1 cellular context compared by ENCODE assay signal in the genomic region with DNA sequence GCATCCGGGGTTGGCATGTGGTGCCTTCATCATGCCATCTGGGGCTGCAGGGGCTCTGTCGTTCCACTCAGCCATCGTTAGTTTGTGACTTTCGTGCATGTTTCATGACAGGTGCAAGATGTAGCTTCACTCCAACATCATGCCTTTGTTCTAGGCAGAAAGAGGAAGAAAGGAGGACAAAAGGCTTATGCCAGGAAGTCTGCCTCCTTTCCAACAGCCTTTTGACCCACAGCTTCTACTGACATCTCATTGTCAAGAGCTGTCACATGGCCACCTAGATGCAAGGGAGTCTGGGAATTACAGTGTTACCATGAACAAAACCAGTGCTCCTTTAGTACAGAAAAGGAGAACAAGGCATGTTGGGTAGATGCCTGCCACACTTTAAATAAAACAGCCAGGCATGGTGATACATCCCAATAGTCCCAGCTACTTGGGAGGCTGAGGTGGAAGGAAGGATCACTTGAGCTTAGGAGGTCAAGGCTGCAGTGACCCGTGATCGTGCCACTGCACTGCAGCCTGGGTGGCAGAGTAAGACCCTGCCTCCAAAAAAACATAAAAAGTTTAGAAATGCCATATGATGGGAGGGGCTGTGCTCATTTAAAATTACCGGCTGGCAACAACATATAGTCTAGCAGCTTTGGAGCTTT.
TF ChIP-seq lines count a peak whose summit lies in the region.

No MANE protein-coding gene starts in this region.

TF ChIP-seq in HepG2, 621 proteins besides CTCF, POLR2A, EP300 and RAD21 (continues in another document):
- TF ChIP-seq CBFB (CRISPR knock-in tag; IDR thresholded peaks at IDR 0.05) (no peak), NR2C2 (CRISPR knock-in tag; IDR thresholded peaks at IDR 0.05; ENCODE audit: borderline replicate concordance) (peak; percentile 21; the same call in 1 of the 2 replicates), HDAC6 (IDR thresholded peaks at IDR 0.05; ENCODE audit: low read depth, low read length) (no peak), HNF4A (CRISPR knock-in tag; IDR thresholded peaks at IDR 0.05) (no peak), STAG1 (CRISPR knock-in tag; IDR thresholded peaks at IDR 0.05) (no peak), ZNF605 (CRISPR knock-in tag; IDR thresholded peaks at IDR 0.05) (no peak), ZNF460 (CRISPR knock-in tag; IDR thresholded peaks at IDR 0.05; ENCODE audit: borderline replicate concordance) (no peak), ZNF143 (CRISPR knock-in tag; IDR thresholded peaks at IDR 0.05) (peak; percentile 51), HNRNPK (IDR thresholded peaks at IDR 0.05; ENCODE audit: low read depth, low read length, poor library complexity, severe bottlenecking) (no peak), ZMYM2 (CRISPR knock-in tag; IDR thresholded peaks at IDR 0.05) (no peak), BCL6 (CRISPR knock-in tag; IDR thresholded peaks at IDR 0.05) (no peak), NR2F1 (CRISPR knock-in tag; IDR thresholded peaks at IDR 0.05) (0 out of 4 replicates have a peak, but pooled peaks of 1 of the 2 experiments have one; percentile 29), SMC3 (IDR thresholded peaks at IDR 0.05; ENCODE audit: low read length) (no peak), TGIF2 (CRISPR knock-in tag; IDR thresholded peaks at IDR 0.05) (no peak), MED13 (CRISPR knock-in tag; IDR thresholded peaks at IDR 0.05) (no peak), ZNF3 (CRISPR knock-in tag; IDR thresholded peaks at IDR 0.05) (no peak), TAF1 (CRISPR knock-in tag; IDR thresholded peaks at IDR 0.05) (no peak), ZNF792 (CRISPR knock-in tag; IDR thresholded peaks at IDR 0.05) (no peak), GZF1 (CRISPR knock-in tag; IDR thresholded peaks at IDR 0.05) (no peak), TARDBP (CRISPR knock-in tag; IDR thresholded peaks at IDR 0.05) (no peak), TBX3 (IDR thresholded peaks at IDR 0.05; ENCODE audit: borderline replicate concordance) (no peak), ZNF263 (CRISPR knock-in tag; IDR thresholded peaks at IDR 0.05) (no peak), ZFP82 (CRISPR knock-in tag; IDR thresholded peaks at IDR 0.05; ENCODE audit: borderline replicate concordance) (no peak), ZNF292 (CRISPR knock-in tag; IDR thresholded peaks at IDR 0.05; ENCODE audit: borderline replicate concordance, low read depth) (no peak), ZNF776 (CRISPR knock-in tag; IDR thresholded peaks at IDR 0.05) (no peak), POLR2G (IDR thresholded peaks at IDR 0.05; ENCODE audit: low read depth, low read length) (no peak), MYNN (CRISPR knock-in tag; IDR thresholded peaks at IDR 0.05; ENCODE audit: low read depth) (no peak), ZNF274 (CRISPR knock-in tag; IDR thresholded peaks at IDR 0.05) (no peak), NFE2L2 (IDR thresholded peaks at IDR 0.05; ENCODE audit: low read length) (no peak), ZZZ3 (CRISPR knock-in tag; IDR thresholded peaks at IDR 0.05; ENCODE audit: borderline replicate concordance) (no peak), ZFX (CRISPR knock-in tag; IDR thresholded peaks at IDR 0.05; ENCODE audit: low read depth) (no peak), SIX1 (CRISPR knock-in tag; IDR thresholded peaks at IDR 0.05; ENCODE audit: borderline replicate concordance) (no peak), PLRG1 (conservative IDR thresholded peaks at IDR 0.05) (no peak)
- TF ChIP-seq, protein P1, sequence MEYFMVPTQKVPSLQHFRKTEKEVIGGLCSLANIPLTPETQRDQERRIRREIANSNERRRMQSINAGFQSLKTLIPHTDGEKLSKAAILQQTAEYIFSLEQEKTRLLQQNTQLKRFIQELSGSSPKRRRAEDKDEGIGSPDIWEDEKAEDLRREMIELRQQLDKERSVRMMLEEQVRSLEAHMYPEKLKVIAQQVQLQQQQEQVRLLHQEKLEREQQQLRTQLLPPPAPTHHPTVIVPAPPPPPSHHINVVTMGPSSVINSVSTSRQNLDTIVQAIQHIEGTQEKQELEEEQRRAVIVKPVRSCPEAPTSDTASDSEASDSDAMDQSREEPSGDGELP (IDR thresholded peaks at IDR 0.05; ENCODE audit: borderline replicate concordance, low read depth): 0 out of 2 replicates have a peak, but pooled peaks have one; percentile 2
- TF ChIP-seq, protein P2, sequence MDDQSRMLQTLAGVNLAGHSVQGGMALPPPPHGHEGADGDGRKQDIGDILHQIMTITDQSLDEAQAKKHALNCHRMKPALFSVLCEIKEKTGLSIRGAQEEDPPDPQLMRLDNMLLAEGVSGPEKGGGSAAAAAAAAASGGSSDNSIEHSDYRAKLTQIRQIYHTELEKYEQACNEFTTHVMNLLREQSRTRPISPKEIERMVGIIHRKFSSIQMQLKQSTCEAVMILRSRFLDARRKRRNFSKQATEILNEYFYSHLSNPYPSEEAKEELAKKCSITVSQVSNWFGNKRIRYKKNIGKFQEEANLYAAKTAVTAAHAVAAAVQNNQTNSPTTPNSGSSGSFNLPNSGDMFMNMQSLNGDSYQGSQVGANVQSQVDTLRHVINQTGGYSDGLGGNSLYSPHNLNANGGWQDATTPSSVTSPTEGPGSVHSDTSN (CRISPR knock-in tag; IDR thresholded peaks at IDR 0.05; ENCODE audit: borderline replicate concordance): no peak
- TF ChIP-seq, protein P3, sequence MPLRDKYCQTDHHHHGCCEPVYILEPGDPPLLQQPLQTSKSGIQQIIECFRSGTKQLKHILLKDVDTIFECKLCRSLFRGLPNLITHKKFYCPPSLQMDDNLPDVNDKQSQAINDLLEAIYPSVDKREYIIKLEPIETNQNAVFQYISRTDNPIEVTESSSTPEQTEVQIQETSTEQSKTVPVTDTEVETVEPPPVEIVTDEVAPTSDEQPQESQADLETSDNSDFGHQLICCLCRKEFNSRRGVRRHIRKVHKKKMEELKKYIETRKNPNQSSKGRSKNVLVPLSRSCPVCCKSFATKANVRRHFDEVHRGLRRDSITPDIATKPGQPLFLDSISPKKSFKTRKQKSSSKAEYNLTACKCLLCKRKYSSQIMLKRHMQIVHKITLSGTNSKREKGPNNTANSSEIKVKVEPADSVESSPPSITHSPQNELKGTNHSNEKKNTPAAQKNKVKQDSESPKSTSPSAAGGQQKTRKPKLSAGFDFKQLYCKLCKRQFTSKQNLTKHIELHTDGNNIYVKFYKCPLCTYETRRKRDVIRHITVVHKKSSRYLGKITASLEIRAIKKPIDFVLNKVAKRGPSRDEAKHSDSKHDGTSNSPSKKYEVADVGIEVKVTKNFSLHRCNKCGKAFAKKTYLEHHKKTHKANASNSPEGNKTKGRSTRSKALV (CRISPR knock-in tag; IDR thresholded peaks at IDR 0.05): no peak
- TF ChIP-seq, protein P4, sequence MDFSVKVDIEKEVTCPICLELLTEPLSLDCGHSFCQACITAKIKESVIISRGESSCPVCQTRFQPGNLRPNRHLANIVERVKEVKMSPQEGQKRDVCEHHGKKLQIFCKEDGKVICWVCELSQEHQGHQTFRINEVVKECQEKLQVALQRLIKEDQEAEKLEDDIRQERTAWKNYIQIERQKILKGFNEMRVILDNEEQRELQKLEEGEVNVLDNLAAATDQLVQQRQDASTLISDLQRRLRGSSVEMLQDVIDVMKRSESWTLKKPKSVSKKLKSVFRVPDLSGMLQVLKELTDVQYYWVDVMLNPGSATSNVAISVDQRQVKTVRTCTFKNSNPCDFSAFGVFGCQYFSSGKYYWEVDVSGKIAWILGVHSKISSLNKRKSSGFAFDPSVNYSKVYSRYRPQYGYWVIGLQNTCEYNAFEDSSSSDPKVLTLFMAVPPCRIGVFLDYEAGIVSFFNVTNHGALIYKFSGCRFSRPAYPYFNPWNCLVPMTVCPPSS (IDR thresholded peaks at IDR 0.05): no peak
- TF ChIP-seq, protein P5, sequence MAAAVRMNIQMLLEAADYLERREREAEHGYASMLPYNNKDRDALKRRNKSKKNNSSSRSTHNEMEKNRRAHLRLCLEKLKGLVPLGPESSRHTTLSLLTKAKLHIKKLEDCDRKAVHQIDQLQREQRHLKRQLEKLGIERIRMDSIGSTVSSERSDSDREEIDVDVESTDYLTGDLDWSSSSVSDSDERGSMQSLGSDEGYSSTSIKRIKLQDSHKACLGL (CRISPR knock-in tag; IDR thresholded peaks at IDR 0.05): peak; percentile 17; the same call in 1 of the 2 replicates
- TF ChIP-seq, protein P6, sequence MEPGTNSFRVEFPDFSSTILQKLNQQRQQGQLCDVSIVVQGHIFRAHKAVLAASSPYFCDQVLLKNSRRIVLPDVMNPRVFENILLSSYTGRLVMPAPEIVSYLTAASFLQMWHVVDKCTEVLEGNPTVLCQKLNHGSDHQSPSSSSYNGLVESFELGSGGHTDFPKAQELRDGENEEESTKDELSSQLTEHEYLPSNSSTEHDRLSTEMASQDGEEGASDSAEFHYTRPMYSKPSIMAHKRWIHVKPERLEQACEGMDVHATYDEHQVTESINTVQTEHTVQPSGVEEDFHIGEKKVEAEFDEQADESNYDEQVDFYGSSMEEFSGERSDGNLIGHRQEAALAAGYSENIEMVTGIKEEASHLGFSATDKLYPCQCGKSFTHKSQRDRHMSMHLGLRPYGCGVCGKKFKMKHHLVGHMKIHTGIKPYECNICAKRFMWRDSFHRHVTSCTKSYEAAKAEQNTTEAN (CRISPR knock-in tag; conservative IDR thresholded peaks at IDR 0.05): no peak
- TF ChIP-seq, protein P7, sequence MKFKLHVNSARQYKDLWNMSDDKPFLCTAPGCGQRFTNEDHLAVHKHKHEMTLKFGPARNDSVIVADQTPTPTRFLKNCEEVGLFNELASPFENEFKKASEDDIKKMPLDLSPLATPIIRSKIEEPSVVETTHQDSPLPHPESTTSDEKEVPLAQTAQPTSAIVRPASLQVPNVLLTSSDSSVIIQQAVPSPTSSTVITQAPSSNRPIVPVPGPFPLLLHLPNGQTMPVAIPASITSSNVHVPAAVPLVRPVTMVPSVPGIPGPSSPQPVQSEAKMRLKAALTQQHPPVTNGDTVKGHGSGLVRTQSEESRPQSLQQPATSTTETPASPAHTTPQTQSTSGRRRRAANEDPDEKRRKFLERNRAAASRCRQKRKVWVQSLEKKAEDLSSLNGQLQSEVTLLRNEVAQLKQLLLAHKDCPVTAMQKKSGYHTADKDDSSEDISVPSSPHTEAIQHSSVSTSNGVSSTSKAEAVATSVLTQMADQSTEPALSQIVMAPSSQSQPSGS (CRISPR knock-in tag; IDR thresholded peaks at IDR 0.05): no peak
- TF ChIP-seq, protein P8, sequence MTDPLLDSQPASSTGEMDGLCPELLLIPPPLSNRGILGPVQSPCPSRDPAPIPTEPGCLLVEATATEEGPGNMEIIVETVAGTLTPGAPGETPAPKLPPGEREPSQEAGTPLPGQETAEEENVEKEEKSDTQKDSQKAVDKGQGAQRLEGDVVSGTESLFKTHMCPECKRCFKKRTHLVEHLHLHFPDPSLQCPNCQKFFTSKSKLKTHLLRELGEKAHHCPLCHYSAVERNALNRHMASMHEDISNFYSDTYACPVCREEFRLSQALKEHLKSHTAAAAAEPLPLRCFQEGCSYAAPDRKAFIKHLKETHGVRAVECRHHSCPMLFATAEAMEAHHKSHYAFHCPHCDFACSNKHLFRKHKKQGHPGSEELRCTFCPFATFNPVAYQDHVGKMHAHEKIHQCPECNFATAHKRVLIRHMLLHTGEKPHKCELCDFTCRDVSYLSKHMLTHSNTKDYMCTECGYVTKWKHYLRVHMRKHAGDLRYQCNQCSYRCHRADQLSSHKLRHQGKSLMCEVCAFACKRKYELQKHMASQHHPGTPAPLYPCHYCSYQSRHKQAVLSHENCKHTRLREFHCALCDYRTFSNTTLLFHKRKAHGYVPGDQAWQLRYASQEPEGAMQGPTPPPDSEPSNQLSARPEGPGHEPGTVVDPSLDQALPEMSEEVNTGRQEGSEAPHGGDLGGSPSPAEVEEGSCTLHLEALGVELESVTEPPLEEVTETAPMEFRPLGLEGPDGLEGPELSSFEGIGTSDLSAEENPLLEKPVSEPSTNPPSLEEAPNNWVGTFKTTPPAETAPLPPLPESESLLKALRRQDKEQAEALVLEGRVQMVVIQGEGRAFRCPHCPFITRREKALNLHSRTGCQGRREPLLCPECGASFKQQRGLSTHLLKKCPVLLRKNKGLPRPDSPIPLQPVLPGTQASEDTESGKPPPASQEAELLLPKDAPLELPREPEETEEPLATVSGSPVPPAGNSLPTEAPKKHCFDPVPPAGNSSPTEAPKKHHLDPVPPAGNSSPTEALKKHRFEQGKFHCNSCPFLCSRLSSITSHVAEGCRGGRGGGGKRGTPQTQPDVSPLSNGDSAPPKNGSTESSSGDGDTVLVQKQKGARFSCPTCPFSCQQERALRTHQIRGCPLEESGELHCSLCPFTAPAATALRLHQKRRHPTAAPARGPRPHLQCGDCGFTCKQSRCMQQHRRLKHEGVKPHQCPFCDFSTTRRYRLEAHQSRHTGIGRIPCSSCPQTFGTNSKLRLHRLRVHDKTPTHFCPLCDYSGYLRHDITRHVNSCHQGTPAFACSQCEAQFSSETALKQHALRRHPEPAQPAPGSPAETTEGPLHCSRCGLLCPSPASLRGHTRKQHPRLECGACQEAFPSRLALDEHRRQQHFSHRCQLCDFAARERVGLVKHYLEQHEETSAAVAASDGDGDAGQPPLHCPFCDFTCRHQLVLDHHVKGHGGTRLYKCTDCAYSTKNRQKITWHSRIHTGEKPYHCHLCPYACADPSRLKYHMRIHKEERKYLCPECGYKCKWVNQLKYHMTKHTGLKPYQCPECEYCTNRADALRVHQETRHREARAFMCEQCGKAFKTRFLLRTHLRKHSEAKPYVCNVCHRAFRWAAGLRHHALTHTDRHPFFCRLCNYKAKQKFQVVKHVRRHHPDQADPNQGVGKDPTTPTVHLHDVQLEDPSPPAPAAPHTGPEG (CRISPR knock-in tag; IDR thresholded peaks at IDR 0.05): no peak
- TF ChIP-seq, protein P9, sequence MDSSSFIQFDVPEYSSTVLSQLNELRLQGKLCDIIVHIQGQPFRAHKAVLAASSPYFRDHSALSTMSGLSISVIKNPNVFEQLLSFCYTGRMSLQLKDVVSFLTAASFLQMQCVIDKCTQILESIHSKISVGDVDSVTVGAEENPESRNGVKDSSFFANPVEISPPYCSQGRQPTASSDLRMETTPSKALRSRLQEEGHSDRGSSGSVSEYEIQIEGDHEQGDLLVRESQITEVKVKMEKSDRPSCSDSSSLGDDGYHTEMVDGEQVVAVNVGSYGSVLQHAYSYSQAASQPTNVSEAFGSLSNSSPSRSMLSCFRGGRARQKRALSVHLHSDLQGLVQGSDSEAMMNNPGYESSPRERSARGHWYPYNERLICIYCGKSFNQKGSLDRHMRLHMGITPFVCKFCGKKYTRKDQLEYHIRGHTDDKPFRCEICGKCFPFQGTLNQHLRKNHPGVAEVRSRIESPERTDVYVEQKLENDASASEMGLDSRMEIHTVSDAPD (CRISPR knock-in tag; IDR thresholded peaks at IDR 0.05): peak; percentile 38; the same call in 1 of the 2 replicates
- TF ChIP-seq, protein P10, sequence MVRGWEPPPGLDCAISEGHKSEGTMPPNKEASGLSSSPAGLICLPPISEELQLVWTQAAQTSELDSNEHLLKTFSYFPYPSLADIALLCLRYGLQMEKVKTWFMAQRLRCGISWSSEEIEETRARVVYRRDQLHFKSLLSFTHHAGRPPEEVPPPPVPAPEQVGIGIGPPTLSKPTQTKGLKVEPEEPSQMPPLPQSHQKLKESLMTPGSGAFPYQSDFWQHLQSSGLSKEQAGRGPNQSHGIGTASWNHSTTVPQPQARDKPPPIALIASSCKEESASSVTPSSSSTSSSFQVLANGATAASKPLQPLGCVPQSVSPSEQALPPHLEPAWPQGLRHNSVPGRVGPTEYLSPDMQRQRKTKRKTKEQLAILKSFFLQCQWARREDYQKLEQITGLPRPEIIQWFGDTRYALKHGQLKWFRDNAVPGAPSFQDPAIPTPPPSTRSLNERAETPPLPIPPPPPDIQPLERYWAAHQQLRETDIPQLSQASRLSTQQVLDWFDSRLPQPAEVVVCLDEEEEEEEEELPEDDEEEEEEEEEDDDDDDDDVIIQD (CRISPR knock-in tag; IDR thresholded peaks at IDR 0.05; ENCODE audit: low read depth): no peak; the same call in 1 of the 2 replicates
- TF ChIP-seq, protein P11, sequence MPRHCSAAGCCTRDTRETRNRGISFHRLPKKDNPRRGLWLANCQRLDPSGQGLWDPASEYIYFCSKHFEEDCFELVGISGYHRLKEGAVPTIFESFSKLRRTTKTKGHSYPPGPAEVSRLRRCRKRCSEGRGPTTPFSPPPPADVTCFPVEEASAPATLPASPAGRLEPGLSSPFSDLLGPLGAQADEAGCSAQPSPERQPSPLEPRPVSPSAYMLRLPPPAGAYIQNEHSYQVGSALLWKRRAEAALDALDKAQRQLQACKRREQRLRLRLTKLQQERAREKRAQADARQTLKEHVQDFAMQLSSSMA (CRISPR knock-in tag; IDR thresholded peaks at IDR 0.05): no peak
